ENCODE assay signal across 8 cellular contexts in genomic region chr3:156150434-156151066, GRCh38. TPM values are rescaled to one million over a fixed set of nuclear protein-coding genes. Genes with fewer than 3 reads are reported as not detected.
DNase-seq lines count a peak whose midpoint lies in the region; ATAC-seq and TF ChIP-seq lines count a peak whose summit lies in the region.

No MANE protein-coding gene starts in this region.

- no peaks in the 10 kb centered on the region for H3K36me3 Mint-ChIP-seq in CD8-positive, alpha-beta memory T cell
- H3K36me3 Mint-ChIP-seq in brain: no peaks in the 10 kb centered on the region

- no peaks in the 10 kb centered on the region for H3K9me3 ChIP-seq in CD8-positive, alpha-beta memory T cell (ENCODE audit: low read length)
- H3K9me3 ChIP-seq in Peyer's patch (no peaks in the 10 kb centered on the region), smooth muscle cell (replicated peaks; ENCODE audit: low read depth) (no peaks in the 10 kb centered on the region)

- no peak overlapping the region for H3K4me3 ChIP-seq in CD8-positive, alpha-beta memory T cell (ENCODE audit: low read length)
- H3K4me3 ChIP-seq in Peyer's patch (no peak overlapping the region), smooth muscle cell (no peak overlapping the region)

- peak overlapping the region; percentile 68 for H2AFZ ChIP-seq in smooth muscle cell (ENCODE audit: low read depth)

- no peaks in the 10 kb centered on the region for H3K9me3 Mint-ChIP-seq in CD8-positive, alpha-beta memory T cell
- peaks cover 0 to 3% (median 0%) of the 10 kb centered on the region in 5 experiments for H3K9me3 Mint-ChIP-seq in brain

- H3K9ac ChIP-seq in smooth muscle cell (ENCODE audit: low read depth): no peak overlapping the region

- no peak overlapping the region for H3K4me2 ChIP-seq in smooth muscle cell

- POLR2A ChIA-PET in CD8-positive, alpha-beta memory T cell (lab: Charles Lee): no interaction called here

- H3K36me3 ChIP-seq in CD8-positive, alpha-beta memory T cell (ENCODE audit: insufficient read depth, low read length): no peaks in the 10 kb centered on the region
- H3K36me3 ChIP-seq in Peyer's patch (no peaks in the 10 kb centered on the region), smooth muscle cell (ENCODE audit: low read depth) (no peaks in the 10 kb centered on the region)

- ATAC-seq in GM18870 (IDR thresholded peaks at IDR 0.05; ENCODE audit: unreplicated experiment) (peak; percentile 39), GM21737 (IDR thresholded peaks at IDR 0.05; ENCODE audit: unreplicated experiment) (no peak)

- H3K27me3 ChIP-seq in CD8-positive, alpha-beta memory T cell (ENCODE audit: insufficient read depth, low read length, poor library complexity, severe bottlenecking): no peaks in the 10 kb centered on the region
- H3K27me3 ChIP-seq in Peyer's patch (no peaks in the 10 kb centered on the region), smooth muscle cell (ENCODE audit: low read depth) (peaks cover under 1% of the 10 kb centered on the region)

- peak; percentile 90 for TF ChIP-seq RAD21 in Ishikawa (IDR thresholded peaks at IDR 0.05; ENCODE audit: low read depth)

- DNase-seq in CD8-positive, alpha-beta memory T cell: peak in 4 of 5 donors; percentile 9 to 55 (median 36)
- DNase-seq in Peyer's patch (peak in 2 of 3 donors; percentile 35 to 77), iPS DF 4.7 (ENCODE audit: extremely low read depth, low spot score) (peak; percentile 5), smooth muscle cell (lab: John Stamatoyannopoulos, UW; ENCODE audit: unreplicated experiment) (no peak)

- CTCF ChIA-PET in CD8-positive, alpha-beta memory T cell (lab: Charles Lee): interaction anchor here (0.7 to 7.5 kb wide), 14 partner anchors 8 to 986 kb away, joined by 3 to 85 read pairs (median 4); partner anchors contain the start of genes C3orf33 and SSR3

- peaks cover 3 to 4% of the 10 kb centered on the region in 2 donors for H3K27me3 Mint-ChIP-seq in CD8-positive, alpha-beta memory T cell
- peaks cover 6% of the 10 kb centered on the region for H3K27me3 Mint-ChIP-seq in brain

- 23% methylated on average over 8 of the region's 8 CpGs for WGBS in smooth muscle cell (ENCODE audit: low lambda C conversion rate)

- no peaks in the 10 kb centered on the region for H3K79me2 ChIP-seq in smooth muscle cell (ENCODE audit: low read depth)

- peaks cover 0 to 7% (median 7%) of the 10 kb centered on the region in 3 donors for H3K4me1 Mint-ChIP-seq in CD8-positive, alpha-beta memory T cell
- H3K4me1 Mint-ChIP-seq in brain: peaks cover 46% of the 10 kb centered on the region

- no peaks in the 10 kb centered on the region for H3F3A ChIP-seq in smooth muscle cell (ENCODE audit: low read depth)

- no peak overlapping the region for H3K27ac ChIP-seq in CD8-positive, alpha-beta memory T cell (ENCODE audit: low read depth, low read length)
- H3K27ac ChIP-seq in Peyer's patch (peak overlapping the region in 1 of 4 donors; percentile 33), smooth muscle cell (ENCODE audit: low read depth) (no peak overlapping the region)

- no peaks in the 10 kb centered on the region for H3K4me1 ChIP-seq in CD8-positive, alpha-beta memory T cell (ENCODE audit: insufficient read depth, low read length)
- peaks cover 0 to 11% (median 0%) of the 10 kb centered on the region in 4 donors for H3K4me1 ChIP-seq in Peyer's patch
- no peaks in the 10 kb centered on the region for H3K4me1 ChIP-seq in smooth muscle cell (ENCODE audit: low read depth)

- H3K4me3 Mint-ChIP-seq in CD8-positive, alpha-beta memory T cell: no peak overlapping the region
- H3K4me3 Mint-ChIP-seq in brain: peak overlapping the region in 1 of 5 experiments; percentile 70

- TF ChIP-seq POLR2A in Peyer's patch (IDR thresholded peaks at IDR 0.05): no peak

- TF ChIP-seq EP300 in Ishikawa (IDR thresholded peaks at IDR 0.05; ENCODE audit: borderline replicate concordance): no peak

- peak; percentile 72 to 91 (median 88) for TF ChIP-seq CTCF in Peyer's patch (IDR thresholded peaks at IDR 0.05)
- peak; percentile 89 to 93 for TF ChIP-seq CTCF in brain (conservative IDR thresholded peaks at IDR 0.05)
- TF ChIP-seq CTCF in smooth muscle cell (IDR thresholded peaks at IDR 0.05; ENCODE audit: borderline replicate concordance, insufficient read depth, poor library complexity, severe bottlenecking): peak; percentile 89

- no peaks in the 10 kb centered on the region for H4K20me1 ChIP-seq in smooth muscle cell (ENCODE audit: low read depth)

- no peak overlapping the region for H3K27ac Mint-ChIP-seq in CD8-positive, alpha-beta memory T cell
- H3K27ac Mint-ChIP-seq in brain: peak overlapping the region; percentile 55 to 91 (median 72)

TF ChIP-seq in Ishikawa, 13 proteins besides CTCF, POLR2A, EP300 and RAD21:
- TF ChIP-seq TEAD4 (IDR thresholded peaks at IDR 0.05) (no peak), CEBPB (IDR thresholded peaks at IDR 0.05) (no peak), ZBTB7A (IDR thresholded peaks at IDR 0.05; ENCODE audit: low read depth) (no peak), USF1 (IDR thresholded peaks at IDR 0.05) (no peak)

RNA-seq across cellular contexts. Expression of gene KCNAB1, which starts 30.2 kb away (rescaled TPM):
- total RNA-seq in CD8-positive, alpha-beta memory T cell: not detected
- polyA plus RNA-seq in CD8-positive, alpha-beta memory T cell: 0.32 TPM
- total RNA-seq in Peyer's patch: 1 to 10 TPM in 3 of 4 donors, not detected in 1; 1.1 to 1.7 (median 1.6) TPM
- 2.6 TPM for polyA plus RNA-seq in brain (ENCODE audit: insufficient read depth, low read depth, low replicate concordance)
- total RNA-seq in smooth muscle cell: 0.22 and 0.36 TPM in 2 replicates
- 0.96 and 1.0 TPM in 2 replicates for polyA plus RNA-seq in smooth muscle cell

Comparison
In these comparisons a context has a peak if more than half of its experiments do, and no peak if none do; other contexts are left out.
1. H3K27ac Mint-ChIP-seq: peak in brain (5 of 5); none in CD8-positive, alpha-beta memory T cell (0 of 8).
2. Peak in every context shown above with its lines, with median percentiles within 50 percentile points of each other: CTCF ChIP-seq.